Comparison of ENCODE assay signal across 15 cellular contexts in the genomic region with DNA sequence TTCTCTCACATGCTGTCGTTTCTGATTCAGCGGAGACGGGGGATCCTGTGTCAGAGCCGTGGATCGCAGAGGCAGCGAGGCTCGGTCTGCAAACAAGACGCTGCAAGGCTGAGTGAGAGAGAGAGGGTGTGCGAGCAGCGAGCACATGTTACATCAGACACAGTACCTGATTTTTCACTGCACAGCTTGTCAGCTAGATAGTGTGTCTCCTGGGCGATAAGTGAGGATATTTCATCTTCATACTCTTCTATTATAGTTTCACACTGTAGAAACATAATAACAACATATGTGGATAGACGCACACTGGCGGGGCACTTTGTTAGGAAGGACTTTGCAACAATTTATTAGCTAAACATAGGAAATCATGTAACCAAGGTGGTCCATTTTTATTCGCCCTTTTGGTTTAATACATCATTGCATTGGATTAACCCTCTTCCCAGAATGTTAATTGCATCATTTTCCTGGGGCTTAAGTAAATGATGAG. TPM values are rescaled to one million over a fixed set of nuclear protein-coding genes. Genes with fewer than 3 reads are reported as not detected.
DNase-seq lines count a peak whose midpoint lies in the region; ATAC-seq and TF ChIP-seq lines count a peak whose summit lies in the region.
"Had no signal": no experiment of that assay in that cellular context is flagged by ENCODE, and none has a peak within 500 bp of the region (broad histone marks: within the 10 kb centered on the region; RNA-seq: fewer than 3 reads in every experiment).

No MANE protein-coding gene starts in this region.

- TF ChIP-seq POLR2A in heart left ventricle (IDR thresholded peaks at IDR 0.05), result no peak

- no peak for TF ChIP-seq CTCF in cardiac muscle cell (IDR thresholded peaks at IDR 0.05; ENCODE audit: low read depth, low read length)
- TF ChIP-seq CTCF in heart left ventricle (IDR thresholded peaks at IDR 0.05), result no peak
- TF ChIP-seq CTCF in glutamatergic neuron (IDR thresholded peaks at IDR 0.05; ENCODE audit: partially characterized antibody, unreplicated experiment), result no peak
- no peak for TF ChIP-seq CTCF in mesothelial cell of epicardium (IDR thresholded peaks at IDR 0.05; ENCODE audit: unreplicated experiment)

- WGBS in heart left ventricle, 4 donors, result 10 to 17% (median 12%) methylated on average over 14 of the region's 14 CpGs

- H3K4me3 ChIP-seq in cardiac muscle cell, result no peak overlapping the region
- no peak overlapping the region for H3K4me3 ChIP-seq in heart left ventricle
- H3K4me3 ChIP-seq: esophagus squamous epithelium had no signal

- H3K27ac Mint-ChIP-seq in glutamatergic neuron (ENCODE audit: unreplicated experiment) (no peak overlapping the region), mesothelial cell of epicardium (no peak overlapping the region)
- H3K27ac Mint-ChIP-seq in stimulated activated naive B cell treated with anti-CD40 and anti-IgM and Interleukin-4, amounts not matched to agents 10 μg/mL and 1 μg/mL and 100 μg/mL, for 72 hours, result peak overlapping the region; percentile 54

- H3K9me3 Mint-ChIP-seq in glutamatergic neuron (ENCODE audit: unreplicated experiment) (peaks cover 18% of the 10 kb centered on the region), mesothelial cell of epicardium (no peaks in the 10 kb centered on the region)
- peaks cover 0 to 3% of the 10 kb centered on the region in 2 donors for H3K9me3 Mint-ChIP-seq in stimulated activated naive B cell treated with anti-CD40 and anti-IgM and Interleukin-4, amounts not matched to agents 10 μg/mL and 1 μg/mL and 100 μg/mL, for 72 hours

- H3K36me3 Mint-ChIP-seq in glutamatergic neuron (ENCODE audit: unreplicated experiment) (no peaks in the 10 kb centered on the region), mesothelial cell of epicardium (no peaks in the 10 kb centered on the region)
- peaks cover 4 to 5% of the 10 kb centered on the region in 2 donors for H3K36me3 Mint-ChIP-seq in stimulated activated naive B cell treated with anti-CD40 and anti-IgM and Interleukin-4, amounts not matched to agents 10 μg/mL and 1 μg/mL and 100 μg/mL, for 72 hours

- H3K9me3 ChIP-seq in cardiac muscle cell (ENCODE audit: low read depth), result no peaks in the 10 kb centered on the region
- H3K9me3 ChIP-seq in heart left ventricle, result no peaks in the 10 kb centered on the region
- H3K9me3 ChIP-seq: esophagus squamous epithelium had no signal

- H3K27me3 Mint-ChIP-seq in glutamatergic neuron (ENCODE audit: unreplicated experiment), result peaks cover 40% of the 10 kb centered on the region
- H3K27me3 Mint-ChIP-seq in stimulated activated naive B cell treated with anti-CD40 and anti-IgM and Interleukin-4, amounts not matched to agents 10 μg/mL and 1 μg/mL and 100 μg/mL, for 72 hours, result peaks cover 68 to 81% of the 10 kb centered on the region in 2 donors
- peaks cover 99% of the 10 kb centered on the region for H3K27me3 Mint-ChIP-seq in mesothelial cell of epicardium (ENCODE audit: low read depth)

- H3K4me1 ChIP-seq in cardiac muscle cell (ENCODE audit: low read depth), result no peaks in the 10 kb centered on the region
- peaks cover 0 to 10% (median 0%) of the 10 kb centered on the region in 12 donors for H3K4me1 ChIP-seq in heart left ventricle
- H3K4me1 ChIP-seq: parathyroid adenoma had no signal

- H3K27ac ChIP-seq in cardiac muscle cell (no peak overlapping the region), heart left ventricle (no peak overlapping the region)
- H3K27ac ChIP-seq: esophagus squamous epithelium, parathyroid adenoma had no signal

- no peak for ATAC-seq in heart left ventricle
- no peak for ATAC-seq in stimulated activated naive B cell treated with anti-CD40 and anti-IgM and Interleukin-4, amounts not matched to agents 10 μg/mL and 1 μg/mL and 100 μg/mL, for 72 hours (replicated peaks)
- ATAC-seq in HG02870 (IDR thresholded peaks at IDR 0.05; ENCODE audit: unreplicated experiment), result no peak
- ATAC-seq: HCT116, Panc1 had no signal

- peaks cover 100% of the 10 kb centered on the region for H3K27me3 ChIP-seq in cardiac muscle cell
- peaks cover 57 to 100% (median 96%) of the 10 kb centered on the region in 9 donors for H3K27me3 ChIP-seq in heart left ventricle

- H3K4me1 Mint-ChIP-seq in glutamatergic neuron (ENCODE audit: low read depth, unreplicated experiment) (peaks cover 8% of the 10 kb centered on the region), mesothelial cell of epicardium (peaks cover 9% of the 10 kb centered on the region)
- peaks cover 16 to 26% of the 10 kb centered on the region in 2 donors for H3K4me1 Mint-ChIP-seq in stimulated activated naive B cell treated with anti-CD40 and anti-IgM and Interleukin-4, amounts not matched to agents 10 μg/mL and 1 μg/mL and 100 μg/mL, for 72 hours

- H3K4me3 Mint-ChIP-seq in glutamatergic neuron (ENCODE audit: unreplicated experiment), result peak overlapping the region; percentile 55
- no peak overlapping the region for H3K4me3 Mint-ChIP-seq in stimulated activated naive B cell treated with anti-CD40 and anti-IgM and Interleukin-4, amounts not matched to agents 10 μg/mL and 1 μg/mL and 100 μg/mL, for 72 hours
- H3K4me3 Mint-ChIP-seq in mesothelial cell of epicardium, result no peak overlapping the region

- DNase-seq in cardiac muscle cell (ENCODE audit: low read depth in 1 of 2, low spot score in 1 of 2) (peak; percentile 7 to 33), heart left ventricle (no peak), OCI-M1 (lab: John Stamatoyannopoulos, UW) (peak; percentile 66), glutamatergic neuron (peak; percentile 62), mesothelial cell of epicardium (ENCODE audit: low spot score in 2 of 2, unreplicated experiment in 2 of 2) (no peak), pons (ENCODE audit: low spot score) (no peak)
- DNase-seq in stimulated activated naive B cell treated with anti-CD40 and anti-IgM and Interleukin-4, amounts not matched to agents 10 μg/mL and 1 μg/mL and 100 μg/mL, for 72 hours, result no peak
- DNase-seq: AML-193, esophagus squamous epithelium, NCI-H1092 treated with DMSO at 0.1 percent for 48 hours had no signal

- intact Hi-C loops in heart left ventricle (cut with DNase I), result loop anchor here in 1 of 10 donors (10.0 kb wide), 1 partner anchor 52 kb away; a partner anchor contains a TSS

- H3K36me3 ChIP-seq in cardiac muscle cell (no peaks in the 10 kb centered on the region), heart left ventricle (no peaks in the 10 kb centered on the region)
- H3K36me3 ChIP-seq: esophagus squamous epithelium had no signal

RNA-seq across cellular contexts. Expression of a gene that starts 39.5 kb away (rescaled TPM):
- 0.15 TPM in 1 of 2 replicates, not detected in the other for total RNA-seq in cardiac muscle cell
- polyA plus RNA-seq in cardiac muscle cell, result not detected in 2 replicates
- total RNA-seq in heart left ventricle, result not detected
- not detected for polyA plus RNA-seq in heart left ventricle
- total RNA-seq in glutamatergic neuron (ENCODE audit: unreplicated experiment), result not detected
- not detected in 3 replicates for total RNA-seq in mesothelial cell of epicardium
- total RNA-seq: esophagus squamous epithelium had no signal

RNA-seq across cellular contexts. Expression of a gene that starts 49.0 kb away (rescaled TPM):
- total RNA-seq in cardiac muscle cell, result not detected in 2 replicates
- polyA plus RNA-seq in cardiac muscle cell, result not detected in 2 replicates
- under 1 TPM in 1 of 9 donors, not detected in 8; 0.06 TPM for total RNA-seq in heart left ventricle
- under 1 TPM in 1 of 2 donors, not detected in 1; 0.08 TPM for polyA plus RNA-seq in heart left ventricle
- 0.20 TPM for total RNA-seq in glutamatergic neuron (ENCODE audit: unreplicated experiment)
- not detected in 3 replicates for total RNA-seq in mesothelial cell of epicardium
- total RNA-seq: temporal lobe had no signal

Comparison
In these comparisons a context has a peak if more than half of its experiments do, and no peak if none do; other contexts are left out.
1. DNase-seq: peak in cardiac muscle cell (2 of 2), OCI-M1 (single experiment) and glutamatergic neuron (single experiment); none in heart left ventricle (0 of 5), stimulated activated naive B cell treated with anti-CD40 and anti-IgM and Interleukin-4, amounts not matched to agents 10 μg/mL and 1 μg/mL and 100 μg/mL, for 72 hours (single experiment), mesothelial cell of epicardium (0 of 2) and pons (single experiment).